Comparison of ENCODE assay signal across 1 cellular context in genomic region chr12:94988471-94988870, GRCh38.
TF ChIP-seq lines count a peak whose summit lies in the region.

No MANE protein-coding gene starts in this region.

TF ChIP-seq in K562, 482 proteins besides CTCF, POLR2A, EP300 and RAD21 (continued from another document):
- TF ChIP-seq HINFP (tag; conservative IDR thresholded peaks at IDR 0.05; ENCODE audit: low read depth): no peak
- no peak for TF ChIP-seq ZNF224 (CRISPR knock-in tag; IDR thresholded peaks at IDR 0.05)
- TF ChIP-seq HOXB6 (CRISPR knock-in tag; IDR thresholded peaks at IDR 0.05; ENCODE audit: borderline replicate concordance): no peak
- no peak for TF ChIP-seq ZNF143 (CRISPR knock-in tag; IDR thresholded peaks at IDR 0.05)
- TF ChIP-seq SMARCA4 (IDR thresholded peaks at IDR 0.05): no peak
- TF ChIP-seq ARID2 (IDR thresholded peaks at IDR 0.05): no peak
